In the genomic region with DNA sequence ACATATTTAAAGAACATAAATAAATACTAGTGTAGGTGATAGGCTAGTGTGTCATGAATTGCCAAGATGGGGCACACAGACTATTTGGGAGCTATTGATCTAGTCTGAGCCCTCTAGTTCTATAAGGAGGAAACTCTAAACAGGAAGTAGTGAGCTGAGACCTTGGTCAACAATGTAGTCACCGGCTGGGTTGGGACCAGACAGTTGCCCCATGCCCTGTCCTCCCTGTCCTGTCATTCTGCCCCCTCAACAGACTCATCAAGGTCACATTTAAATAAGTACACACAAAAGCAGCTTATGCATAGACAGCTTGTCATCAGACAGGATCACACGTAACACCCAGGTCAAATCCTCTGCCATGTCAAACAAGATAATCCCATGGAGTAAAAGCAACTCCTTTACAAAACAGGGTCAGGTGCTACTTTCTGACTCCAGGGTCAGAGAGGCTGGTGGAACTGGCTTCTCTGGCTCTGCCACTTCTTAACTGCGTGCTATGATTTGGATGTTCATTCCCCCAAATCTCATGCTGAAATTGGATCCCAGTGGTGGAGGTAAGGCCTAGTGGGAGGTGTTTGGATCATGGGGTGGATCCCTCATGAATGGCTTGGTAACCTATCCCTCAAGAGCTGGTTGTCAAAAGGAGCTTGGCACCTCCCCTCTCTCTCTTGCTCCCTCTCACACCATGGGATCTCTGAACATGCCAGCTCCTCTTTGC, we compare ENCODE assay signal across 19 cellular contexts.
DNase-seq lines count a peak whose midpoint lies in the region; ATAC-seq and TF ChIP-seq lines count a peak whose summit lies in the region.
"Had no signal": no experiment of that assay in that cellular context is flagged by ENCODE, and none has a peak within 500 bp of the region (broad histone marks: within the 10 kb centered on the region; RNA-seq: fewer than 3 reads in every experiment).

No MANE protein-coding gene starts in this region.

- no peaks in the 10 kb centered on the region for H3K4me1 ChIP-seq in mucosa of descending colon (ENCODE audit: low read depth)
- H3K4me1 ChIP-seq: right atrium auricular region had no signal

- H3K4me3 Mint-ChIP-seq in activated CD4-positive, alpha-beta memory T cell treated with anti-CD3 and anti-CD28 coated beads, Interleukin-2, amount 10 ng/mL, durations not matched to agents 7 days and 5 days: no peak overlapping the region
- H3K4me3 Mint-ChIP-seq in activated CD4-positive, alpha-beta memory T cell treated with anti-CD3 and anti-CD28 coated beads for 36 hours: no peak overlapping the region
- no peak overlapping the region for H3K4me3 Mint-ChIP-seq in nephron progenitor cell
- H3K4me3 Mint-ChIP-seq: activated B cell treated with CpG ODN at 0.5 μM for 24 hours had no signal

- no peaks in the 10 kb centered on the region for H3K9me3 ChIP-seq in mucosa of descending colon
- H3K9me3 ChIP-seq: heart right ventricle, right atrium auricular region had no signal

- POLR2A ChIA-PET in activated CD4-positive, alpha-beta memory T cell treated with anti-CD3 and anti-CD28 coated beads, Interleukin-2, amount 10 ng/mL, durations not matched to agents 7 days and 5 days (lab: Charles Lee): interaction anchor here (1.0 to 5.7 kb wide), 5 partner anchors 10 to 216 kb away, joined by 3 to 53 read pairs (median 5); no protein-coding TSS in a partner anchor
- POLR2A ChIA-PET in activated CD4-positive, alpha-beta memory T cell treated with anti-CD3 and anti-CD28 coated beads for 36 hours (lab: Charles Lee): no interaction called here

- no peak overlapping the region for H3K4me3 ChIP-seq in mucosa of descending colon
- H3K4me3 ChIP-seq: GM23248, heart right ventricle, right atrium auricular region had no signal

- H3K27me3 Mint-ChIP-seq in activated CD4-positive, alpha-beta memory T cell treated with anti-CD3 and anti-CD28 coated beads, Interleukin-2, amount 10 ng/mL, durations not matched to agents 7 days and 5 days: no peaks in the 10 kb centered on the region
- no peaks in the 10 kb centered on the region for H3K27me3 Mint-ChIP-seq in activated CD4-positive, alpha-beta memory T cell treated with anti-CD3 and anti-CD28 coated beads for 36 hours
- H3K27me3 Mint-ChIP-seq in nephron progenitor cell (ENCODE audit: low read depth, poor library complexity): peaks cover 29% of the 10 kb centered on the region
- H3K27me3 Mint-ChIP-seq: activated B cell treated with CpG ODN at 0.5 μM for 24 hours had no signal

- peaks cover 49% of the 10 kb centered on the region for H3K4me1 Mint-ChIP-seq in activated CD4-positive, alpha-beta memory T cell treated with anti-CD3 and anti-CD28 coated beads, Interleukin-2, amount 10 ng/mL, durations not matched to agents 7 days and 5 days
- H3K4me1 Mint-ChIP-seq in activated CD4-positive, alpha-beta memory T cell treated with anti-CD3 and anti-CD28 coated beads for 36 hours (ENCODE audit: low read depth): peaks cover 50% of the 10 kb centered on the region
- H3K4me1 Mint-ChIP-seq in nephron progenitor cell: no peaks in the 10 kb centered on the region

- CTCF ChIA-PET in activated CD4-positive, alpha-beta memory T cell treated with anti-CD3 and anti-CD28 coated beads, Interleukin-2, amount 10 ng/mL, durations not matched to agents 7 days and 5 days (lab: Charles Lee): interaction anchor here (1.1 to 5.2 kb wide), 5 partner anchors 9 to 216 kb away, joined by 3 to 24 read pairs (median 6); no protein-coding TSS in a partner anchor
- CTCF ChIA-PET in activated CD4-positive, alpha-beta memory T cell treated with anti-CD3 and anti-CD28 coated beads for 36 hours (lab: Charles Lee): interaction anchor here (0.9 to 2.7 kb wide), 3 partner anchors 22 to 216 kb away, joined by 3 to 11 read pairs (median 3); no protein-coding TSS in a partner anchor

- peaks cover 15% of the 10 kb centered on the region for H3K9me3 Mint-ChIP-seq in activated CD4-positive, alpha-beta memory T cell treated with anti-CD3 and anti-CD28 coated beads, Interleukin-2, amount 10 ng/mL, durations not matched to agents 7 days and 5 days
- peaks cover 3% of the 10 kb centered on the region for H3K9me3 Mint-ChIP-seq in activated CD4-positive, alpha-beta memory T cell treated with anti-CD3 and anti-CD28 coated beads for 36 hours
- no peaks in the 10 kb centered on the region for H3K9me3 Mint-ChIP-seq in nephron progenitor cell
- H3K9me3 Mint-ChIP-seq: activated B cell treated with CpG ODN at 0.5 μM for 24 hours, immature natural killer cell had no signal

- no peak for ATAC-seq in mucosa of descending colon
- no peak for ATAC-seq in HG03196 (IDR thresholded peaks at IDR 0.05; ENCODE audit: unreplicated experiment)
- ATAC-seq: heart right ventricle had no signal

- intact Hi-C loops in activated CD4-positive, alpha-beta memory T cell treated with anti-CD3 and anti-CD28 coated beads for 36 hours (cut with micrococcal nuclease): loop anchor here (2.0 to 5.0 kb wide), 3 partner anchors 47 to 217 kb away; no protein-coding TSS in a partner anchor
- intact Hi-C loops in mucosa of descending colon (cut with DNase I, micrococcal nuclease): no loop called here

- TF ChIP-seq CTCF in nephron progenitor cell (IDR thresholded peaks at IDR 0.05) (no peak), mucosa of descending colon (IDR thresholded peaks at IDR 0.05) (no peak)

- no peaks in the 10 kb centered on the region for H3K36me3 ChIP-seq in mucosa of descending colon (ENCODE audit: low read depth)
- H3K36me3 ChIP-seq: heart right ventricle, right atrium auricular region had no signal

- peak overlapping the region; percentile 49 for H3K27ac Mint-ChIP-seq in activated CD4-positive, alpha-beta memory T cell treated with anti-CD3 and anti-CD28 coated beads, Interleukin-2, amount 10 ng/mL, durations not matched to agents 7 days and 5 days
- H3K27ac Mint-ChIP-seq in activated CD4-positive, alpha-beta memory T cell treated with anti-CD3 and anti-CD28 coated beads for 36 hours: no peak overlapping the region
- H3K27ac Mint-ChIP-seq in nephron progenitor cell: peak overlapping the region; percentile 44
- H3K27ac Mint-ChIP-seq: activated B cell treated with CpG ODN at 0.5 μM for 24 hours had no signal

- H3K36me3 Mint-ChIP-seq in activated CD4-positive, alpha-beta memory T cell treated with anti-CD3 and anti-CD28 coated beads, Interleukin-2, amount 10 ng/mL, durations not matched to agents 7 days and 5 days (ENCODE audit: low read depth): peaks cover 26% of the 10 kb centered on the region
- H3K36me3 Mint-ChIP-seq in activated CD4-positive, alpha-beta memory T cell treated with anti-CD3 and anti-CD28 coated beads for 36 hours: peaks cover 4% of the 10 kb centered on the region
- H3K36me3 Mint-ChIP-seq in nephron progenitor cell (ENCODE audit: low read depth): no peaks in the 10 kb centered on the region
- H3K36me3 Mint-ChIP-seq: immature natural killer cell had no signal

- DNase-seq in activated CD4-positive, alpha-beta memory T cell treated with anti-CD3 and anti-CD28 coated beads, Interleukin-2, amount 10 ng/mL, durations not matched to agents 7 days and 5 days: no peak
- DNase-seq in activated CD4-positive, alpha-beta memory T cell treated with anti-CD3 and anti-CD28 coated beads for 36 hours: no peak
- DNase-seq in ELF-1 (ENCODE audit: low read depth, low spot score) (peak; percentile 30), NCI-H82 treated with DMSO at 0.1 percent for 48 hours (lab: John Stamatoyannopoulos, UW; ENCODE audit: unreplicated experiment) (peak; percentile 90), nephron progenitor cell (no peak), mucosa of descending colon (no peak), putamen (ENCODE audit: low spot score) (no peak)
- DNase-seq: activated B cell treated with CpG ODN at 0.5 μM for 24 hours; activated naive CD4-positive, alpha-beta T cell; GM23248; heart right ventricle; immature natural killer cell; KG1; NCI-H1092 treated with DMSO at 0.1 percent for 48 hours; NCI-H2081 treated with DMSO at 0.1 percent for 48 hours; NCI-H524 treated with DMSO at 0.1 percent for 48 hours; SHP77 had no signal

Comparison
In these comparisons a context has a peak if more than half of its experiments do, and no peak if none do; other contexts are left out.
1. DNase-seq: peak in ELF-1 (single experiment) and NCI-H82 treated with DMSO at 0.1 percent for 48 hours (single experiment); none in activated CD4-positive, alpha-beta memory T cell treated with anti-CD3 and anti-CD28 coated beads, Interleukin-2, amount 10 ng/mL, durations not matched to agents 7 days and 5 days (single experiment), activated CD4-positive, alpha-beta memory T cell treated with anti-CD3 and anti-CD28 coated beads for 36 hours (single experiment), nephron progenitor cell (single experiment), mucosa of descending colon (0 of 3) and putamen (single experiment).